In genomic region chr19:4555657-4556561, GRCh38 we compare ENCODE assay signal across 11 cellular contexts. TPM values are rescaled to one million over a fixed set of nuclear protein-coding genes. Genes with fewer than 3 reads are reported as not detected.
DNase-seq lines count a peak whose midpoint lies in the region; ATAC-seq lines count a peak whose summit lies in the region.
"Had no signal": no experiment of that assay in that cellular context is flagged by ENCODE, and none has a peak within 500 bp of the region (broad histone marks: within the 10 kb centered on the region; RNA-seq: fewer than 3 reads in every experiment).

No MANE protein-coding gene starts in this region.

- H2BK12ac ChIP-seq in mesenchymal stem cell (ENCODE audit: low read length in 2 of 2): no peak overlapping the region

- H3K9me3 ChIP-seq in mesenchymal stem cell (ENCODE audit: control insufficient read depth, low read length): no peaks in the 10 kb centered on the region
- H3K9me3 ChIP-seq: esophagus muscularis mucosa, spleen had no signal

- no peak overlapping the region for H3K14ac ChIP-seq in mesenchymal stem cell (ENCODE audit: low read length in 2 of 2)

- H4K91ac ChIP-seq in mesenchymal stem cell (ENCODE audit: low read length): no peak overlapping the region

- no peak overlapping the region for H3K4me2 ChIP-seq in mesenchymal stem cell (ENCODE audit: low read length, poor library complexity, severe bottlenecking)

- no peak overlapping the region for H3K27ac ChIP-seq in mesenchymal stem cell (ENCODE audit: low read length, poor library complexity, severe bottlenecking)
- H3K27ac ChIP-seq: esophagus muscularis mucosa, WERI-Rb-1 had no signal

- no peak overlapping the region for H2BK120ac ChIP-seq in mesenchymal stem cell (ENCODE audit: low read depth, low read length)

- peak; percentile 35 for ATAC-seq in esophagus mucosa
- no peak for ATAC-seq in GM18868 (IDR thresholded peaks at IDR 0.05; ENCODE audit: unreplicated experiment)

- H3K4me3 ChIP-seq in mesenchymal stem cell (ENCODE audit: insufficient read depth in 1 of 2, low read depth in 1 of 2, low read length in 2 of 2): no peak overlapping the region
- H3K4me3 ChIP-seq: esophagus muscularis mucosa had no signal

- H3K18ac ChIP-seq in mesenchymal stem cell (ENCODE audit: low read depth in 1 of 2, low read length in 2 of 2): no peak overlapping the region

- H4K8ac ChIP-seq in mesenchymal stem cell (ENCODE audit: low read length): no peak overlapping the region

- no peak overlapping the region for H3K4ac ChIP-seq in mesenchymal stem cell (ENCODE audit: low read depth in 1 of 2, low read length in 2 of 2)

- no peak overlapping the region for H3K9ac ChIP-seq in mesenchymal stem cell (ENCODE audit: low read length)

- no peak overlapping the region for H2BK5ac ChIP-seq in mesenchymal stem cell (ENCODE audit: low read depth, low read length, poor library complexity, severe bottlenecking)

- peaks cover 0 to 25% of the 10 kb centered on the region in 2 experiments for H3K36me3 ChIP-seq in mesenchymal stem cell (ENCODE audit: control insufficient read depth in 1 of 2, insufficient read depth in 2 of 2, low read depth in 1 of 2, low read length in 2 of 2)

- WGBS in mesenchymal stem cell: 66% methylated on average over 43 of the region's 43 CpGs

- peaks cover 0 to 31% of the 10 kb centered on the region in 2 experiments for H3K27me3 ChIP-seq in mesenchymal stem cell (ENCODE audit: control insufficient read depth in 1 of 2, insufficient read depth in 1 of 2, low read length in 2 of 2)

- H3K4me1 ChIP-seq in mesenchymal stem cell (ENCODE audit: control insufficient read depth, insufficient read depth, low read depth, low read length): peaks cover 8% of the 10 kb centered on the region

- no peak overlapping the region for H2AFZ ChIP-seq in mesenchymal stem cell (ENCODE audit: low read depth, low read length)

- H2AK5ac ChIP-seq in mesenchymal stem cell (ENCODE audit: low read length, severe bottlenecking): no peak overlapping the region

- H3K79me1 ChIP-seq in mesenchymal stem cell (replicated peaks; ENCODE audit: low read length, poor library complexity, severe bottlenecking): no peaks in the 10 kb centered on the region

- DNase-seq in ELF-1 (ENCODE audit: low read depth, low spot score) (peak; percentile 90), NCI-H69 (lab: John Stamatoyannopoulos, UW) (peak; percentile 76), mesenchymal stem cell (no peak), H4 (ENCODE audit: low spot score) (no peak)
- DNase-seq: spleen had no signal

- H2BK15ac ChIP-seq in mesenchymal stem cell (ENCODE audit: low read depth, poor library complexity, severe bottlenecking): no peak overlapping the region

- no peak overlapping the region for H3K23ac ChIP-seq in mesenchymal stem cell (ENCODE audit: low read length in 2 of 2)

RNA-seq across cellular contexts. Expression of gene SEMA6B, which starts 3.6 kb away (rescaled TPM):
- total RNA-seq in esophagus mucosa: 2.0 TPM
- 2.7 TPM for polyA plus RNA-seq in mesenchymal stem cell (2013, experiment 1 of 2)
- 2.6 TPM for polyA plus RNA-seq in mesenchymal stem cell (2013, experiment 2 of 2)
- 7.5 and 8.4 TPM in 2 replicates for total RNA-seq in H4 (2014; rRNA removed; shearing (Covaris generic))
- polyA plus RNA-seq: naive thymus-derived CD4-positive, alpha-beta T cell had no signal

RNA-seq across cellular contexts. Expression of gene LRG1, which starts 16.1 kb away (rescaled TPM):
- 24.9 TPM for total RNA-seq in esophagus mucosa
- 0.01 TPM for polyA plus RNA-seq in mesenchymal stem cell (2013, experiment 1 of 2)
- not detected for polyA plus RNA-seq in mesenchymal stem cell (2013, experiment 2 of 2)
- total RNA-seq in H4 (2014; rRNA removed; shearing (Covaris generic)): 0.29 and 0.43 TPM in 2 replicates

RNA-seq across cellular contexts. Expression of gene PLIN5, which starts 20.9 kb away (rescaled TPM):
- 2.4 TPM for total RNA-seq in esophagus mucosa
- polyA plus RNA-seq in mesenchymal stem cell (2013, experiment 1 of 2): not detected
- not detected for polyA plus RNA-seq in mesenchymal stem cell (2013, experiment 2 of 2)
- 0.25 TPM in 1 of 2 replicates, not detected in the other for total RNA-seq in H4 (2014; rRNA removed; shearing (Covaris generic))
- total RNA-seq: M059J had no signal

RNA-seq across cellular contexts. Expression of gene PLIN4, which starts 37.6 kb away (rescaled TPM):
- 0.96 TPM for total RNA-seq in esophagus mucosa
- 0.01 TPM for polyA plus RNA-seq in mesenchymal stem cell (2013, experiment 1 of 2)
- 0.01 TPM for polyA plus RNA-seq in mesenchymal stem cell (2013, experiment 2 of 2)
- 0.75 and 1.4 TPM in 2 replicates for total RNA-seq in H4 (2014; rRNA removed; shearing (Covaris generic))

Comparison
In these comparisons a context has a peak if more than half of its experiments do, and no peak if none do; other contexts are left out.
1. DNase-seq: peak in ELF-1 (single experiment) and NCI-H69 (single experiment); none in mesenchymal stem cell (single experiment) and H4 (single experiment).
2. RNA of gene LRG1, which starts 16.1 kb away (total RNA-seq): 24.9 TPM in esophagus mucosa (single experiment); 0.29 to 0.43 TPM in H4; every median in the first group is over 10 times any median in the second.